Comparison of ENCODE assay signal across 8 cellular contexts in genomic region chr12:53251477-53252348, GRCh38. TPM values are rescaled to one million over a fixed set of nuclear protein-coding genes. Genes with fewer than 3 reads are reported as not detected.
DNase-seq lines count a peak whose midpoint lies in the region; ATAC-seq and TF ChIP-seq lines count a peak whose summit lies in the region.

No MANE protein-coding gene starts in this region.

- DNase-seq in ELF-1 (ENCODE audit: low read depth, low spot score) (peak; percentile 92), SHP77 treated with DMSO at 0.1 percent for 48 hours (lab: John Stamatoyannopoulos, UW) (peak; percentile 16), glutamatergic neuron (peak; percentile 84), osteoblast (ENCODE audit: insufficient read length, low spot score, missing footprints) (peak; percentile 99), type B pancreatic cell (ENCODE audit: extremely low spot score, unreplicated experiment) (peak; percentile 86)
- peak; percentile 73 for DNase-seq in activated naive CD4-positive, alpha-beta T cell treated with anti-CD3 and anti-CD28 coated beads, Interleukin-2, amount 50 U/mL, for 16 hours

- H3K27ac ChIP-seq in osteoblast (ENCODE audit: low read depth, low read length) = peak overlapping the region; percentile 77

- peak; percentile 42 for TF ChIP-seq CTCF in LNCAP (IDR thresholded peaks at IDR 0.05)
- no peak for TF ChIP-seq CTCF in glutamatergic neuron (IDR thresholded peaks at IDR 0.05; ENCODE audit: partially characterized antibody, unreplicated experiment)
- peak; percentile 34 for TF ChIP-seq CTCF in osteoblast (IDR thresholded peaks at IDR 0.05; ENCODE audit: extremely low read depth, low read depth, low read length)
- no peak for TF ChIP-seq CTCF in type B pancreatic cell (conservative IDR thresholded peaks at IDR 0.05)

- no peaks in the 10 kb centered on the region for H3K27me3 ChIP-seq in osteoblast (ENCODE audit: insufficient read depth, low read length)

- H3K36me3 ChIP-seq in osteoblast (ENCODE audit: insufficient read depth, low read length) = peaks cover 11% of the 10 kb centered on the region

- H3K4me3 ChIP-seq in osteoblast (ENCODE audit: insufficient read depth, low read length) = peak overlapping the region; percentile 93

- H4K20me1 ChIP-seq in osteoblast (ENCODE audit: insufficient read depth, low read length) = peaks cover 5% of the 10 kb centered on the region

- H3K4me3 Mint-ChIP-seq in glutamatergic neuron (ENCODE audit: unreplicated experiment) (peak overlapping the region; percentile 99), type B pancreatic cell (peak overlapping the region; percentile 98)

- peaks cover 5% of the 10 kb centered on the region for H3K36me3 Mint-ChIP-seq in glutamatergic neuron (ENCODE audit: unreplicated experiment)
- H3K36me3 Mint-ChIP-seq in type B pancreatic cell = no peaks in the 10 kb centered on the region

- H3K4me2 ChIP-seq in osteoblast (ENCODE audit: insufficient read depth, low read length) = peak overlapping the region; percentile 98

- peaks cover 5% of the 10 kb centered on the region for H3K9me3 Mint-ChIP-seq in glutamatergic neuron (ENCODE audit: unreplicated experiment)
- no peaks in the 10 kb centered on the region for H3K9me3 Mint-ChIP-seq in type B pancreatic cell

- peak overlapping the region; percentile 99 for H2AFZ ChIP-seq in osteoblast (ENCODE audit: low read length)

- H3K27ac Mint-ChIP-seq in glutamatergic neuron (ENCODE audit: unreplicated experiment) (peak overlapping the region; percentile 94), type B pancreatic cell (peak overlapping the region; percentile 96)

- H3K4me1 Mint-ChIP-seq in glutamatergic neuron (ENCODE audit: low read depth, unreplicated experiment) (no peaks in the 10 kb centered on the region), type B pancreatic cell (ENCODE audit: unreplicated experiment) (peaks cover 16% of the 10 kb centered on the region)

- ATAC-seq in GM21737 (IDR thresholded peaks at IDR 0.05; ENCODE audit: unreplicated experiment) = peak; percentile 68

- H3K27me3 Mint-ChIP-seq in glutamatergic neuron (ENCODE audit: unreplicated experiment) (peaks cover 14% of the 10 kb centered on the region), type B pancreatic cell (no peaks in the 10 kb centered on the region)

- H3K9me3 ChIP-seq in osteoblast (ENCODE audit: low read depth, low read length) = no peaks in the 10 kb centered on the region

- peaks cover 16% of the 10 kb centered on the region for H3K4me1 ChIP-seq in osteoblast (ENCODE audit: insufficient read depth, low read length)

- H3K79me2 ChIP-seq in osteoblast (ENCODE audit: insufficient read depth, low read length) = peaks cover 33% of the 10 kb centered on the region

RNA-seq across cellular contexts. Expression of gene ESPL1, which starts 16.4 kb away (rescaled TPM):
- total RNA-seq in glutamatergic neuron (ENCODE audit: unreplicated experiment) = 5.1 TPM
- 0.72 and 1.8 TPM in 2 replicates for total RNA-seq in osteoblast
- 35.1 and 50.0 TPM in 2 replicates for total RNA-seq in type B pancreatic cell (ENCODE audit: low replicate concordance)

RNA-seq across cellular contexts. Expression of gene RARG, which starts 19.7 kb away (rescaled TPM):
- total RNA-seq in glutamatergic neuron (ENCODE audit: unreplicated experiment) = 0.27 TPM
- 46.6 and 49.9 TPM in 2 replicates for total RNA-seq in osteoblast
- total RNA-seq in type B pancreatic cell (ENCODE audit: low replicate concordance) = 74.5 and 89.9 TPM in 2 replicates

RNA-seq across cellular contexts. Expression of gene PFDN5, which starts 43.6 kb away (rescaled TPM):
- total RNA-seq in glutamatergic neuron (ENCODE audit: unreplicated experiment) = 292 TPM
- 323 and 324 TPM in 2 replicates for total RNA-seq in osteoblast
- 316 and 336 TPM in 2 replicates for total RNA-seq in type B pancreatic cell (ENCODE audit: low replicate concordance)

RNA-seq across cellular contexts. Expression of gene ITGB7, which starts 44.7 kb away (rescaled TPM):
- total RNA-seq in glutamatergic neuron (ENCODE audit: unreplicated experiment) = not detected
- 0.88 and 1.1 TPM in 2 replicates for total RNA-seq in osteoblast
- 3.2 and 4.2 TPM in 2 replicates for total RNA-seq in type B pancreatic cell (ENCODE audit: low replicate concordance)

RNA-seq across cellular contexts. Expression of gene MYG1, which starts 47.8 kb away (rescaled TPM):
- 66.1 TPM for total RNA-seq in glutamatergic neuron (ENCODE audit: unreplicated experiment)
- total RNA-seq in osteoblast = 32.9 and 34.2 TPM in 2 replicates
- total RNA-seq in type B pancreatic cell (ENCODE audit: low replicate concordance) = 44.3 and 58.6 TPM in 2 replicates

Comparison
In these comparisons a context has a peak if more than half of its experiments do, and no peak if none do; other contexts are left out.
1. Peak in every context shown above with its lines: DNase-seq, ATAC-seq, H3K4me3 ChIP-seq and H3K27ac ChIP-seq.
2. DNase-seq: peak in every context shown above with its lines; median percentile 99 in osteoblast; 92 in ELF-1; 86 in type B pancreatic cell; 84 in glutamatergic neuron; 73 in activated naive CD4-positive, alpha-beta T cell treated with anti-CD3 and anti-CD28 coated beads, Interleukin-2, amount 50 U/mL, for 16 hours; 16 in SHP77 treated with DMSO at 0.1 percent for 48 hours.
3. CTCF ChIP-seq: peak in LNCAP (single experiment) and osteoblast (single experiment); none in glutamatergic neuron (single experiment) and type B pancreatic cell (single experiment).
4. RNA of gene RARG, which starts 19.7 kb away (total RNA-seq): 74.5 to 89.9 TPM in type B pancreatic cell and 46.6 to 49.9 TPM in osteoblast; 0.27 TPM in glutamatergic neuron (single experiment); every median in the first group is over 10 times any median in the second.